ENCODE assay signal across 1 cellular context in the genomic region with DNA sequence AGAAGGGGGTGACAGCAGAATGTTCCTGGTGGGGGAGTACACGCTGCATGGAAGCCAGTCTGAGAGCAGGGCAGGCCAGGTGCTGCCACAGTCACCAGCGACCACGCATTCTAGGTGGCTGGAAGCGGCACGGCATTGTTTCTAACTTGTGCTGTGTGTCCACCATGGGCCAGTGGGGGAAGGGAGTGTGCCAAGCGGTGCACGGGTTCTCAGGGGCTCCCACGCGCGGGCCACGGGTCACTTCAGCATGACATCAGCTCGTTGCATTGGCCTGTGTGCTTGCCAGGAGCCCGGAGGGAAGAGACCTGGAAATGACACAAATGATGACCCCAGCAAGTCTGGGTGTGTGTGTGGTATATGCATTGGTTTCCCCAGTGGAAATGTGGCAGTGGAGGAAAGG.
TF ChIP-seq lines count a peak whose summit lies in the region.

No MANE protein-coding gene starts in this region.

TF ChIP-seq in HepG2, 621 proteins besides CTCF, POLR2A, EP300 and RAD21 (continued from another document):
- TF ChIP-seq AGO1 (IDR thresholded peaks at IDR 0.05; ENCODE audit: low read depth, low read length, poor library complexity, severe bottlenecking) (no peak), ZBTB3 (CRISPR knock-in tag; IDR thresholded peaks at IDR 0.05; ENCODE audit: borderline replicate concordance, low read depth) (no peak), ZNF263 (CRISPR knock-in tag; IDR thresholded peaks at IDR 0.05) (no peak), BHLHE40 (IDR thresholded peaks at IDR 0.05; ENCODE audit: low read length) (no peak), ZNF629 (CRISPR knock-in tag; conservative IDR thresholded peaks at IDR 0.05) (no peak), RBFOX2 (IDR thresholded peaks at IDR 0.05; ENCODE audit: low read depth, low read length) (no peak), ZNF121 (CRISPR knock-in tag; IDR thresholded peaks at IDR 0.05) (no peak), ZNF792 (CRISPR knock-in tag; IDR thresholded peaks at IDR 0.05) (no peak), ZNF816 (CRISPR knock-in tag; IDR thresholded peaks at IDR 0.05; ENCODE audit: borderline replicate concordance) (no peak), ZNF703 (CRISPR knock-in tag; IDR thresholded peaks at IDR 0.05; ENCODE audit: borderline replicate concordance) (no peak), AGO2 (optimal IDR thresholded peaks at IDR 0.05; ENCODE audit: low read depth, low read length) (peak; percentile 71), PHF8 (CRISPR knock-in tag; IDR thresholded peaks at IDR 0.05) (no peak), KDM3A (CRISPR knock-in tag; IDR thresholded peaks at IDR 0.05; ENCODE audit: low read depth) (no peak), ZBTB38 (CRISPR knock-in tag; IDR thresholded peaks at IDR 0.05) (peak; percentile 42; the same call in 1 of the 2 replicates), KLF12 (CRISPR knock-in tag; IDR thresholded peaks at IDR 0.05; ENCODE audit: borderline replicate concordance) (no peak)
- TF ChIP-seq, protein P1, sequence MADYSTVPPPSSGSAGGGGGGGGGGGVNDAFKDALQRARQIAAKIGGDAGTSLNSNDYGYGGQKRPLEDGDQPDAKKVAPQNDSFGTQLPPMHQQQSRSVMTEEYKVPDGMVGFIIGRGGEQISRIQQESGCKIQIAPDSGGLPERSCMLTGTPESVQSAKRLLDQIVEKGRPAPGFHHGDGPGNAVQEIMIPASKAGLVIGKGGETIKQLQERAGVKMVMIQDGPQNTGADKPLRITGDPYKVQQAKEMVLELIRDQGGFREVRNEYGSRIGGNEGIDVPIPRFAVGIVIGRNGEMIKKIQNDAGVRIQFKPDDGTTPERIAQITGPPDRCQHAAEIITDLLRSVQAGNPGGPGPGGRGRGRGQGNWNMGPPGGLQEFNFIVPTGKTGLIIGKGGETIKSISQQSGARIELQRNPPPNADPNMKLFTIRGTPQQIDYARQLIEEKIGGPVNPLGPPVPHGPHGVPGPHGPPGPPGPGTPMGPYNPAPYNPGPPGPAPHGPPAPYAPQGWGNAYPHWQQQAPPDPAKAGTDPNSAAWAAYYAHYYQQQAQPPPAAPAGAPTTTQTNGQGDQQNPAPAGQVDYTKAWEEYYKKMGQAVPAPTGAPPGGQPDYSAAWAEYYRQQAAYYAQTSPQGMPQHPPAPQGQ (CRISPR knock-in tag; IDR thresholded peaks at IDR 0.05; ENCODE audit: borderline replicate concordance): no peak
- TF ChIP-seq, protein P2, sequence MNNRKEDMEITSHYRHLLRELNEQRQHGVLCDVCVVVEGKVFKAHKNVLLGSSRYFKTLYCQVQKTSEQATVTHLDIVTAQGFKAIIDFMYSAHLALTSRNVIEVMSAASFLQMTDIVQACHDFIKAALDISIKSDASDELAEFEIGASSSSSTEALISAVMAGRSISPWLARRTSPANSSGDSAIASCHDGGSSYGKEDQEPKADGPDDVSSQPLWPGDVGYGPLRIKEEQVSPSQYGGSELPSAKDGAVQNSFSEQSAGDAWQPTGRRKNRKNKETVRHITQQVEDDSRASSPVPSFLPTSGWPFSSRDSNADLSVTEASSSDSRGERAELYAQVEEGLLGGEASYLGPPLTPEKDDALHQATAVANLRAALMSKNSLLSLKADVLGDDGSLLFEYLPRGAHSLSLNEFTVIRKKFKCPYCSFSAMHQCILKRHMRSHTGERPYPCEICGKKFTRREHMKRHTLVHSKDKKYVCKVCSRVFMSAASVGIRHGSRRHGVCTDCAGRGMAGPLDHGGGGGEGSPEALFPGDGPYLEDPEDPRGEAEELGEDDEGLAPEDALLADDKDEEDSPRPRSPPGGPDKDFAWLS (CRISPR knock-in tag; IDR thresholded peaks at IDR 0.05; ENCODE audit: borderline replicate concordance): no peak
- TF ChIP-seq, protein P3, sequence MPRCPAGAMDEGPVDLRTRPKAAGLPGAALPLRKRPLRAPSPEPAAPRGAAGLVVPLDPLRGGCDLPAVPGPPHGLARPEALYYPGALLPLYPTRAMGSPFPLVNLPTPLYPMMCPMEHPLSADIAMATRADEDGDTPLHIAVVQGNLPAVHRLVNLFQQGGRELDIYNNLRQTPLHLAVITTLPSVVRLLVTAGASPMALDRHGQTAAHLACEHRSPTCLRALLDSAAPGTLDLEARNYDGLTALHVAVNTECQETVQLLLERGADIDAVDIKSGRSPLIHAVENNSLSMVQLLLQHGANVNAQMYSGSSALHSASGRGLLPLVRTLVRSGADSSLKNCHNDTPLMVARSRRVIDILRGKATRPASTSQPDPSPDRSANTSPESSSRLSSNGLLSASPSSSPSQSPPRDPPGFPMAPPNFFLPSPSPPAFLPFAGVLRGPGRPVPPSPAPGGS (CRISPR knock-in tag; IDR thresholded peaks at IDR 0.05): no peak
- TF ChIP-seq, protein P4, sequence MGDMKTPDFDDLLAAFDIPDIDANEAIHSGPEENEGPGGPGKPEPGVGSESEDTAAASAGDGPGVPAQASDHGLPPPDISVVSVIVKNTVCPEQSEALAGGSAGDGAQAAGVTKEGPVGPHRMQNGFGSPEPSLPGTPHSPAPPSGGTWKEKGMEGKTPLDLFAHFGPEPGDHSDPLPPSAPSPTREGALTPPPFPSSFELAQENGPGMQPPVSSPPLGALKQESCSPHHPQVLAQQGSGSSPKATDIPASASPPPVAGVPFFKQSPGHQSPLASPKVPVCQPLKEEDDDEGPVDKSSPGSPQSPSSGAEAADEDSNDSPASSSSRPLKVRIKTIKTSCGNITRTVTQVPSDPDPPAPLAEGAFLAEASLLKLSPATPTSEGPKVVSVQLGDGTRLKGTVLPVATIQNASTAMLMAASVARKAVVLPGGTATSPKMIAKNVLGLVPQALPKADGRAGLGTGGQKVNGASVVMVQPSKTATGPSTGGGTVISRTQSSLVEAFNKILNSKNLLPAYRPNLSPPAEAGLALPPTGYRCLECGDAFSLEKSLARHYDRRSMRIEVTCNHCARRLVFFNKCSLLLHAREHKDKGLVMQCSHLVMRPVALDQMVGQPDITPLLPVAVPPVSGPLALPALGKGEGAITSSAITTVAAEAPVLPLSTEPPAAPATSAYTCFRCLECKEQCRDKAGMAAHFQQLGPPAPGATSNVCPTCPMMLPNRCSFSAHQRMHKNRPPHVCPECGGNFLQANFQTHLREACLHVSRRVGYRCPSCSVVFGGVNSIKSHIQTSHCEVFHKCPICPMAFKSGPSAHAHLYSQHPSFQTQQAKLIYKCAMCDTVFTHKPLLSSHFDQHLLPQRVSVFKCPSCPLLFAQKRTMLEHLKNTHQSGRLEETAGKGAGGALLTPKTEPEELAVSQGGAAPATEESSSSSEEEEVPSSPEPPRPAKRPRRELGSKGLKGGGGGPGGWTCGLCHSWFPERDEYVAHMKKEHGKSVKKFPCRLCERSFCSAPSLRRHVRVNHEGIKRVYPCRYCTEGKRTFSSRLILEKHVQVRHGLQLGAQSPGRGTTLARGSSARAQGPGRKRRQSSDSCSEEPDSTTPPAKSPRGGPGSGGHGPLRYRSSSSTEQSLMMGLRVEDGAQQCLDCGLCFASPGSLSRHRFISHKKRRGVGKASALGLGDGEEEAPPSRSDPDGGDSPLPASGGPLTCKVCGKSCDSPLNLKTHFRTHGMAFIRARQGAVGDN (CRISPR knock-in tag; IDR thresholded peaks at IDR 0.05): peak; percentile 23; the same call in 1 of the 2 replicates
- TF ChIP-seq, protein P5, sequence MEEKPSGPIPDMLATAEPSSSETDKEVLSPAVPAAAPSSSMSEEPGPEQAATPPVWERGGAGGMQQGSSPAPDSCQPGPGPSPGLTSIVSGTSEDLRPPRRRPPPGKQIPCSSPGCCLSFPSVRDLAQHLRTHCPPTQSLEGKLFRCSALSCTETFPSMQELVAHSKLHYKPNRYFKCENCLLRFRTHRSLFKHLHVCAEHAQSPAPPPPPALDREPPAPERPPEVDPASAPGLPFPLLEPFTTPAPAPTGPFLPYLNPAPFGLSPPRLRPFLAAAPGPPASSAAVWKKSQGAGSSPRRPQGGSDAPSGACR (CRISPR knock-in tag; IDR thresholded peaks at IDR 0.05): no peak
